1 cellular context compared by ENCODE assay signal in the genomic region with DNA sequence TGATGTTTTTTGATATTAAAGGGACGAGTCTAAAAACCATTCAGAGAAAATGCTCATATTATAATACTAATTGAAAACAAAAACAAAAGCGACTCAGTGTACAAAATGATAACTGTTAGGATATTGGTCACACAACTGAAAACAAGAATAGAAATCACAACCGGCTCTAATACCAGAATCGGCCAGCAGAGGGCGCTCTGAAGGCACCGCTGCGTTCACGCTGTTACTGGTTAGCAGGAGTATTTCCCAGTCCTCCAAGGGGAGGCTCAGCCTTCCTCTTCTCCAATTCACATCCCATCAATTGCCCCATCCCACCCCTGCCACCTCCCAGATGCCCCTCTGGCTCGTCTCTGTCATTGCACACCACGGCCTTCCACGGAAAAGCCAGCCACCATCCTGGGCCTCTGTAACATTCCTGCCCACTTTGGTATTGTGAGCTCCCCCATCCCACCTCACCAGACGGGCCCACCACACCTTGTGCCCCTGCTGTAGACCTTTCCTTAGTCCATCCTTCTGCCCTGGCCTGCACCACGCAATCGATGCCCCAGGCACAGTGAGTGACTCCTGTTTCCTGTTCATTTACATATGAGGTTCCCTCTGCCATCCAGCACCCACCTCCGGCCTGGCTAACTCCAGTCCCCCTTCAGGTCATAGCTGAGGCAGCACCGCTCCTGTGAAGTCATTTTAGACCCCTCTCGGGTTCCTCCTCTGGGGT.
TF ChIP-seq lines count a peak whose summit lies in the region.

No MANE protein-coding gene starts in this region.

TF ChIP-seq in neural cell, 6 proteins besides CTCF, POLR2A, EP300 and RAD21 (continued from another document):
- TF ChIP-seq, protein P1, sequence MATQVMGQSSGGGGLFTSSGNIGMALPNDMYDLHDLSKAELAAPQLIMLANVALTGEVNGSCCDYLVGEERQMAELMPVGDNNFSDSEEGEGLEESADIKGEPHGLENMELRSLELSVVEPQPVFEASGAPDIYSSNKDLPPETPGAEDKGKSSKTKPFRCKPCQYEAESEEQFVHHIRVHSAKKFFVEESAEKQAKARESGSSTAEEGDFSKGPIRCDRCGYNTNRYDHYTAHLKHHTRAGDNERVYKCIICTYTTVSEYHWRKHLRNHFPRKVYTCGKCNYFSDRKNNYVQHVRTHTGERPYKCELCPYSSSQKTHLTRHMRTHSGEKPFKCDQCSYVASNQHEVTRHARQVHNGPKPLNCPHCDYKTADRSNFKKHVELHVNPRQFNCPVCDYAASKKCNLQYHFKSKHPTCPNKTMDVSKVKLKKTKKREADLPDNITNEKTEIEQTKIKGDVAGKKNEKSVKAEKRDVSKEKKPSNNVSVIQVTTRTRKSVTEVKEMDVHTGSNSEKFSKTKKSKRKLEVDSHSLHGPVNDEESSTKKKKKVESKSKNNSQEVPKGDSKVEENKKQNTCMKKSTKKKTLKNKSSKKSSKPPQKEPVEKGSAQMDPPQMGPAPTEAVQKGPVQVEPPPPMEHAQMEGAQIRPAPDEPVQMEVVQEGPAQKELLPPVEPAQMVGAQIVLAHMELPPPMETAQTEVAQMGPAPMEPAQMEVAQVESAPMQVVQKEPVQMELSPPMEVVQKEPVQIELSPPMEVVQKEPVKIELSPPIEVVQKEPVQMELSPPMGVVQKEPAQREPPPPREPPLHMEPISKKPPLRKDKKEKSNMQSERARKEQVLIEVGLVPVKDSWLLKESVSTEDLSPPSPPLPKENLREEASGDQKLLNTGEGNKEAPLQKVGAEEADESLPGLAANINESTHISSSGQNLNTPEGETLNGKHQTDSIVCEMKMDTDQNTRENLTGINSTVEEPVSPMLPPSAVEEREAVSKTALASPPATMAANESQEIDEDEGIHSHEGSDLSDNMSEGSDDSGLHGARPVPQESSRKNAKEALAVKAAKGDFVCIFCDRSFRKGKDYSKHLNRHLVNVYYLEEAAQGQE (IDR thresholded peaks at IDR 0.05; ENCODE audit: borderline replicate concordance) = no peak
- TF ChIP-seq POLR2AphosphoS5 (IDR thresholded peaks at IDR 0.05) = no peak
